ENCODE assay signal across 19 cellular contexts in the genomic region with DNA sequence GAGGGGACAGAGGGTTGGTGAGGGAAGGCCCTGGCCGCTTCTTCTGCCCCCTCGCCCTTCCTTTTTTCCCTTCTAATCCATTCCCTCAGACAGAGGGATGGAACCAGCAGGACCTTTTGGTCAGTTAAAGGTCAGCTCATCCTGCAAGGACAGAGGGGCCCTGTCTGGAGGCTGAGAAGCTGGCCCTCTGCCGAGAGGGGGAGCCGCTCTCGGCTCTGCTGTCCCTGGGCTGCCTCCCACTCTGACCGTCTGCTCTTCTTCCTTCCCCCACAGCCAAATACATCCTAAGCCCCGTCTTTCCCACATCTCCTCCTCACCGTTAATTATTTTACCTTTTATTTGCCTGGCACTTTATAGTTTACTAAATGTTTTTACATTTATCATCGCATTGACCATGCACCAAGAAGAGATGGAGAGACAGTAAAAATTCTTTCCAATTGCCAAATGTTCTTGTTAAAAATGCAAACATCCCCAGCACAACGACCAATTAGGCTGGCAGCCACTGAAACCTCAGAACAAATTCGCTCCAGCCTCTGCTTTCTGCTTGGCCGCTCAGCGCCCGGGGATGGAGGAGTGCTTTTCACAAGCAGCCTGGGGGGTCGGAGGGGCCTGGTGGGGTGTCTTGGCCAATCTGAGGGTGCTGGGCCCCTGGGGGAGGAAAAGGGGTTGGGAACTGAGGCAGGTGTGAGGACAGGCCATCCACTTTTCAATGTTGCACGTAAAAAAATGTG.
DNase-seq lines count a peak whose midpoint lies in the region; ATAC-seq and TF ChIP-seq lines count a peak whose summit lies in the region.
"Had no signal": no experiment of that assay in that cellular context is flagged by ENCODE, and none has a peak within 500 bp of the region (broad histone marks: within the 10 kb centered on the region; RNA-seq: fewer than 3 reads in every experiment).

No MANE protein-coding gene starts in this region.

- peak overlapping the region in 9 of 12 donors; percentile 14 to 74 (median 48) for H3K27ac ChIP-seq in heart left ventricle
- no peak overlapping the region for H3K27ac ChIP-seq in CD8-positive, alpha-beta memory T cell (ENCODE audit: low read depth, low read length)

- WGBS in heart left ventricle, 4 donors: 53 to 68% (median 66%) methylated on average over 16 of the region's 16 CpGs

- H3K27me3 Mint-ChIP-seq in osteocyte (ENCODE audit: unreplicated experiment): no peaks in the 10 kb centered on the region
- peaks cover 3% of the 10 kb centered on the region in 2 donors for H3K27me3 Mint-ChIP-seq in CD8-positive, alpha-beta memory T cell

- H3K9me3 Mint-ChIP-seq in osteocyte (ENCODE audit: unreplicated experiment): no peaks in the 10 kb centered on the region
- no peaks in the 10 kb centered on the region for H3K9me3 Mint-ChIP-seq in CD8-positive, alpha-beta memory T cell
- H3K9me3 Mint-ChIP-seq: T-cell had no signal

- H3K4me1 Mint-ChIP-seq in osteocyte (ENCODE audit: unreplicated experiment): peaks cover 14% of the 10 kb centered on the region
- no peaks in the 10 kb centered on the region for H3K4me1 Mint-ChIP-seq in CD8-positive, alpha-beta memory T cell
- H3K4me1 Mint-ChIP-seq: T-cell had no signal

- no peaks in the 10 kb centered on the region for H3K9me3 ChIP-seq in heart left ventricle
- no peaks in the 10 kb centered on the region for H3K9me3 ChIP-seq in CD8-positive, alpha-beta memory T cell (ENCODE audit: low read length)
- H3K9me3 ChIP-seq: suprapubic skin had no signal

- no peak overlapping the region for H3K27ac Mint-ChIP-seq in osteocyte (ENCODE audit: unreplicated experiment)
- no peak overlapping the region for H3K27ac Mint-ChIP-seq in CD8-positive, alpha-beta memory T cell
- H3K27ac Mint-ChIP-seq: T-cell had no signal

- H3K4me1 ChIP-seq in heart left ventricle: peaks cover 0 to 81% (median 34%) of the 10 kb centered on the region in 12 donors
- no peaks in the 10 kb centered on the region for H3K4me1 ChIP-seq in CD8-positive, alpha-beta memory T cell (ENCODE audit: insufficient read depth, low read length)

- intact Hi-C loops in heart left ventricle (cut with DNase I): loop anchor here in 1 of 10 donors (5.0 kb wide), 1 partner anchor 72 kb away; no protein-coding TSS in a partner anchor
- intact Hi-C loops in Right ventricle myocardium superior (cut with DNase I): no loop called here
- intact Hi-C loops in left ventricle myocardium superior (cut with micrococcal nuclease): no loop called here

- H3K4me3 ChIP-seq in heart left ventricle: no peak overlapping the region
- no peak overlapping the region for H3K4me3 ChIP-seq in CD8-positive, alpha-beta memory T cell (ENCODE audit: low read length)
- H3K4me3 ChIP-seq: suprapubic skin had no signal

- TF ChIP-seq POLR2A in heart left ventricle (IDR thresholded peaks at IDR 0.05): no peak

- ATAC-seq in heart left ventricle (peak in 1 of 4 donors; percentile 21), Right ventricle myocardium superior (ENCODE audit: poor library complexity) (no peak), left ventricle myocardium superior (peak; percentile 13)
- ATAC-seq: activated CD4-positive, CD25-positive, alpha-beta regulatory T cell treated with anti-CD3 and anti-CD28 coated beads, Interleukin-2, amount 50 U/mL, for 24 hours; T-cell had no signal

- CTCF ChIA-PET in CD8-positive, alpha-beta memory T cell (lab: Charles Lee): interaction anchor here (1.2 to 1.3 kb wide), 2 partner anchors 8 to 89 kb away, joined by 3 to 4 read pairs; no protein-coding TSS in a partner anchor

- H3K36me3 ChIP-seq in heart left ventricle: peaks cover 3 to 100% (median 96%) of the 10 kb centered on the region in 9 donors
- H3K36me3 ChIP-seq in CD8-positive, alpha-beta memory T cell (ENCODE audit: insufficient read depth, low read length): no peaks in the 10 kb centered on the region

- H3K27me3 ChIP-seq in heart left ventricle: no peaks in the 10 kb centered on the region
- no peaks in the 10 kb centered on the region for H3K27me3 ChIP-seq in CD8-positive, alpha-beta memory T cell (ENCODE audit: insufficient read depth, low read length, poor library complexity, severe bottlenecking)
- H3K27me3 ChIP-seq: suprapubic skin had no signal

- H3K36me3 Mint-ChIP-seq in osteocyte (ENCODE audit: unreplicated experiment): peaks cover 26% of the 10 kb centered on the region
- no peaks in the 10 kb centered on the region for H3K36me3 Mint-ChIP-seq in CD8-positive, alpha-beta memory T cell
- H3K36me3 Mint-ChIP-seq: T-cell had no signal

- DNase-seq in heart left ventricle (no peak), Right ventricle myocardium superior (no peak), left ventricle myocardium superior (no peak), osteocyte (ENCODE audit: extremely low spot score, unreplicated experiment) (no peak), pons (ENCODE audit: low spot score) (no peak)
- DNase-seq in stimulated activated naive CD4-positive, alpha-beta T cell treated with Interleukin-2 at 50 U/mL for 16 hours (lab: John Stamatoyannopoulos, UW): no peak
- no peak for DNase-seq in stimulated activated CD4-positive, alpha-beta T cell treated with anti-CD3 and anti-CD28 coated beads, Interleukin-12 subunit alpha, Interleukin-12 subunit beta, amount 100 ng/mL, for 4 hours
- DNase-seq in CD8-positive, alpha-beta memory T cell: no peak
- DNase-seq: C1 segment of cervical spinal cord; DMS153; midbrain; MM.1S; NCI-H2029; NCI-H446; occipital lobe; stimulated activated CD4-positive, alpha-beta T cell treated with anti-CD3 and anti-CD28 coated beads, Interleukin-2, amount 100 ng/mL, for 48 hours; T-cell had no signal

- POLR2A ChIA-PET in CD8-positive, alpha-beta memory T cell (lab: Charles Lee): no interaction called here

- no peak overlapping the region for H3K4me3 Mint-ChIP-seq in osteocyte (ENCODE audit: unreplicated experiment)
- no peak overlapping the region for H3K4me3 Mint-ChIP-seq in CD8-positive, alpha-beta memory T cell
- H3K4me3 Mint-ChIP-seq: T-cell had no signal

- TF ChIP-seq CTCF in heart left ventricle (IDR thresholded peaks at IDR 0.05) (no peak), osteocyte (IDR thresholded peaks at IDR 0.05) (peak; percentile 8)
